In the genomic region with DNA sequence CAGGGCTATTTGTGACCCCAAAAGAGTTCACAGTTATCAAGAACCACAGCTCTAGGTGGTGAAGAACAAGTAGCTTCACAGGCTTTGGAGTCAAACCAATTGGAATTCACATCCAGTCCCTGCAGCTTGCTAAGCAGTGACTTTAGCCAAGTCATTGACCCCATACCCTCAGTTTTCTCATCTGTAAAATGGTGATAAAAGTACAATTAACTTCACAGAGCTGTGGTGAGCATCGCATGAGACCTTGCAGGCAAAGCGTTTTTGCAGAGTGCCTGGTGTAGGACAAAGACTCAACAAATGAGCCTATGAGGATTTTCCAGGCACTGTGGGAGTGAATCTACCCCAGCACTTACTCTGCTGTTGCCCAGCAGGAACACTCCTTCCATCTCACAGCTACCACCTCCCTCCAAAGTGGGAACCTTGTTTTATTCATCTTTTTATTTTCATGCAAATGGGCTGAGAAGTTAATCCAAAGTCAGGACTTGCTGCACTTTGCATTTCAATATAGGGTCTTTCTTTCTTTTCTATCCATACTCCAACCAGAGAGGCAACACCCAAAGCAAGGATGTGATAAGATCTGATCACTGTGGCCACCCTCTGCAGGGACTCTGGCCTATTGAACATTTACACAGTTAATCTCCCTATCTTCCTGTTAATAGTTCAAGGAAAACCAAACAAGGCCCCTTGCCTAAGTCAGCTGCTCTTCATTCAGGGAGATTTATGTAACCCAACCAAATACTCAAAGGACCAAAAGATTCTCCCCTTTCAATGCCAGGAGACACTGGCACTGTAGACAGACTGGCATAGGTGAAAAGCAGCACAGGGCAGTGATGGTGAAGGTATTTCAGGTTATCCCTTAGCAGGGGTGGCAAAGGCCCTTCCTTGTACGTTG, we compare ENCODE assay signal across 1 cellular context.
TF ChIP-seq lines count a peak whose summit lies in the region.

No MANE protein-coding gene starts in this region.

TF ChIP-seq in HepG2, 621 proteins besides CTCF, POLR2A, EP300 and RAD21 (continued from another document and continues in another):
- TF ChIP-seq, protein P1, sequence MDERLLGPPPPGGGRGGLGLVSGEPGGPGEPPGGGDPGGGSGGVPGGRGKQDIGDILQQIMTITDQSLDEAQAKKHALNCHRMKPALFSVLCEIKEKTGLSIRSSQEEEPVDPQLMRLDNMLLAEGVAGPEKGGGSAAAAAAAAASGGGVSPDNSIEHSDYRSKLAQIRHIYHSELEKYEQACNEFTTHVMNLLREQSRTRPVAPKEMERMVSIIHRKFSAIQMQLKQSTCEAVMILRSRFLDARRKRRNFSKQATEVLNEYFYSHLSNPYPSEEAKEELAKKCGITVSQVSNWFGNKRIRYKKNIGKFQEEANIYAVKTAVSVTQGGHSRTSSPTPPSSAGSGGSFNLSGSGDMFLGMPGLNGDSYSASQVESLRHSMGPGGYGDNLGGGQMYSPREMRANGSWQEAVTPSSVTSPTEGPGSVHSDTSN (CRISPR knock-in tag; IDR thresholded peaks at IDR 0.05) = peak; percentile 22; the same call in 1 of the 2 replicates
- no peak for TF ChIP-seq ZNF230 (CRISPR knock-in tag; IDR thresholded peaks at IDR 0.05)
- TF ChIP-seq, protein P2, sequence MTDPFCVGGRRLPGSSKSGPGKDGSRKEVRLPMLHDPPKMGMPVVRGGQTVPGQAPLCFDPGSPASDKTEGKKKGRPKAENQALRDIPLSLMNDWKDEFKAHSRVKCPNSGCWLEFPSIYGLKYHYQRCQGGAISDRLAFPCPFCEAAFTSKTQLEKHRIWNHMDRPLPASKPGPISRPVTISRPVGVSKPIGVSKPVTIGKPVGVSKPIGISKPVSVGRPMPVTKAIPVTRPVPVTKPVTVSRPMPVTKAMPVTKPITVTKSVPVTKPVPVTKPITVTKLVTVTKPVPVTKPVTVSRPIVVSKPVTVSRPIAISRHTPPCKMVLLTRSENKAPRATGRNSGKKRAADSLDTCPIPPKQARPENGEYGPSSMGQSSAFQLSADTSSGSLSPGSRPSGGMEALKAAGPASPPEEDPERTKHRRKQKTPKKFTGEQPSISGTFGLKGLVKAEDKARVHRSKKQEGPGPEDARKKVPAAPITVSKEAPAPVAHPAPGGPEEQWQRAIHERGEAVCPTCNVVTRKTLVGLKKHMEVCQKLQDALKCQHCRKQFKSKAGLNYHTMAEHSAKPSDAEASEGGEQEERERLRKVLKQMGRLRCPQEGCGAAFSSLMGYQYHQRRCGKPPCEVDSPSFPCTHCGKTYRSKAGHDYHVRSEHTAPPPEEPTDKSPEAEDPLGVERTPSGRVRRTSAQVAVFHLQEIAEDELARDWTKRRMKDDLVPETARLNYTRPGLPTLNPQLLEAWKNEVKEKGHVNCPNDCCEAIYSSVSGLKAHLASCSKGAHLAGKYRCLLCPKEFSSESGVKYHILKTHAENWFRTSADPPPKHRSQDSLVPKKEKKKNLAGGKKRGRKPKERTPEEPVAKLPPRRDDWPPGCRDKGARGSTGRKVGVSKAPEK (CRISPR knock-in tag; IDR thresholded peaks at IDR 0.05; ENCODE audit: borderline replicate concordance) = 0 out of 2 replicates have a peak, but pooled peaks have one; percentile 71
- TF ChIP-seq, protein P3, sequence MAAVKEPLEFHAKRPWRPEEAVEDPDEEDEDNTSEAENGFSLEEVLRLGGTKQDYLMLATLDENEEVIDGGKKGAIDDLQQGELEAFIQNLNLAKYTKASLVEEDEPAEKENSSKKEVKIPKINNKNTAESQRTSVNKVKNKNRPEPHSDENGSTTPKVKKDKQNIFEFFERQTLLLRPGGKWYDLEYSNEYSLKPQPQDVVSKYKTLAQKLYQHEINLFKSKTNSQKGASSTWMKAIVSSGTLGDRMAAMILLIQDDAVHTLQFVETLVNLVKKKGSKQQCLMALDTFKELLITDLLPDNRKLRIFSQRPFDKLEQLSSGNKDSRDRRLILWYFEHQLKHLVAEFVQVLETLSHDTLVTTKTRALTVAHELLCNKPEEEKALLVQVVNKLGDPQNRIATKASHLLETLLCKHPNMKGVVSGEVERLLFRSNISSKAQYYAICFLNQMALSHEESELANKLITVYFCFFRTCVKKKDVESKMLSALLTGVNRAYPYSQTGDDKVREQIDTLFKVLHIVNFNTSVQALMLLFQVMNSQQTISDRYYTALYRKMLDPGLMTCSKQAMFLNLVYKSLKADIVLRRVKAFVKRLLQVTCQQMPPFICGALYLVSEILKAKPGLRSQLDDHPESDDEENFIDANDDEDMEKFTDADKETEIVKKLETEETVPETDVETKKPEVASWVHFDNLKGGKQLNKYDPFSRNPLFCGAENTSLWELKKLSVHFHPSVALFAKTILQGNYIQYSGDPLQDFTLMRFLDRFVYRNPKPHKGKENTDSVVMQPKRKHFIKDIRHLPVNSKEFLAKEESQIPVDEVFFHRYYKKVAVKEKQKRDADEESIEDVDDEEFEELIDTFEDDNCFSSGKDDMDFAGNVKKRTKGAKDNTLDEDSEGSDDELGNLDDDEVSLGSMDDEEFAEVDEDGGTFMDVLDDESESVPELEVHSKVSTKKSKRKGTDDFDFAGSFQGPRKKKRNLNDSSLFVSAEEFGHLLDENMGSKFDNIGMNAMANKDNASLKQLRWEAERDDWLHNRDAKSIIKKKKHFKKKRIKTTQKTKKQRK (IDR thresholded peaks at IDR 0.05; ENCODE audit: low read length) = no peak
- TF ChIP-seq, protein P4, sequence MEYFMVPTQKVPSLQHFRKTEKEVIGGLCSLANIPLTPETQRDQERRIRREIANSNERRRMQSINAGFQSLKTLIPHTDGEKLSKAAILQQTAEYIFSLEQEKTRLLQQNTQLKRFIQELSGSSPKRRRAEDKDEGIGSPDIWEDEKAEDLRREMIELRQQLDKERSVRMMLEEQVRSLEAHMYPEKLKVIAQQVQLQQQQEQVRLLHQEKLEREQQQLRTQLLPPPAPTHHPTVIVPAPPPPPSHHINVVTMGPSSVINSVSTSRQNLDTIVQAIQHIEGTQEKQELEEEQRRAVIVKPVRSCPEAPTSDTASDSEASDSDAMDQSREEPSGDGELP (IDR thresholded peaks at IDR 0.05; ENCODE audit: borderline replicate concordance, low read depth) = peak; percentile 96
- no peak for TF ChIP-seq EZH2 (conservative IDR thresholded peaks at IDR 0.05; ENCODE audit: low read depth, low read length)
- TF ChIP-seq SKI (IDR thresholded peaks at IDR 0.05; ENCODE audit: partially characterized antibody) = peak; percentile 17
- peak; percentile 46; the same call in 1 of the 2 replicates for TF ChIP-seq KAT8 (CRISPR knock-in tag; IDR thresholded peaks at IDR 0.05)
- 0 out of 2 replicates have a peak, but pooled peaks have one; percentile 42 for TF ChIP-seq POGZ (CRISPR knock-in tag; IDR thresholded peaks at IDR 0.05)
- TF ChIP-seq MZF1 (CRISPR knock-in tag; IDR thresholded peaks at IDR 0.05; ENCODE audit: borderline replicate concordance) = no peak
- 0 out of 2 replicates have a peak, but pooled peaks have one; percentile 52 for TF ChIP-seq SNAPC2 (CRISPR knock-in tag; IDR thresholded peaks at IDR 0.05)
- peak; percentile 40; the same call in 1 of the 2 replicates for TF ChIP-seq ZBTB20 (CRISPR knock-in tag; IDR thresholded peaks at IDR 0.05; ENCODE audit: borderline replicate concordance, low read depth)
- TF ChIP-seq, protein P5, sequence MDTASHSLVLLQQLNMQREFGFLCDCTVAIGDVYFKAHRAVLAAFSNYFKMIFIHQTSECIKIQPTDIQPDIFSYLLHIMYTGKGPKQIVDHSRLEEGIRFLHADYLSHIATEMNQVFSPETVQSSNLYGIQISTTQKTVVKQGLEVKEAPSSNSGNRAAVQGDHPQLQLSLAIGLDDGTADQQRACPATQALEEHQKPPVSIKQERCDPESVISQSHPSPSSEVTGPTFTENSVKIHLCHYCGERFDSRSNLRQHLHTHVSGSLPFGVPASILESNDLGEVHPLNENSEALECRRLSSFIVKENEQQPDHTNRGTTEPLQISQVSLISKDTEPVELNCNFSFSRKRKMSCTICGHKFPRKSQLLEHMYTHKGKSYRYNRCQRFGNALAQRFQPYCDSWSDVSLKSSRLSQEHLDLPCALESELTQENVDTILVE (CRISPR knock-in tag; IDR thresholded peaks at IDR 0.05) = no peak
- TF ChIP-seq, protein P6, sequence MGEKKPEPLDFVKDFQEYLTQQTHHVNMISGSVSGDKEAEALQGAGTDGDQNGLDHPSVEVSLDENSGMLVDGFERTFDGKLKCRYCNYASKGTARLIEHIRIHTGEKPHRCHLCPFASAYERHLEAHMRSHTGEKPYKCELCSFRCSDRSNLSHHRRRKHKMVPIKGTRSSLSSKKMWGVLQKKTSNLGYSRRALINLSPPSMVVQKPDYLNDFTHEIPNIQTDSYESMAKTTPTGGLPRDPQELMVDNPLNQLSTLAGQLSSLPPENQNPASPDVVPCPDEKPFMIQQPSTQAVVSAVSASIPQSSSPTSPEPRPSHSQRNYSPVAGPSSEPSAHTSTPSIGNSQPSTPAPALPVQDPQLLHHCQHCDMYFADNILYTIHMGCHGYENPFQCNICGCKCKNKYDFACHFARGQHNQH (CRISPR knock-in tag; IDR thresholded peaks at IDR 0.05) = peak; percentile 70
- TF ChIP-seq, protein P7, sequence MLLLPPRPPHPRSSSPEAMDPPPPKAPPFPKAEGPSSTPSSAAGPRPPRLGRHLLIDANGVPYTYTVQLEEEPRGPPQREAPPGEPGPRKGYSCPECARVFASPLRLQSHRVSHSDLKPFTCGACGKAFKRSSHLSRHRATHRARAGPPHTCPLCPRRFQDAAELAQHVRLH (CRISPR knock-in tag; IDR thresholded peaks at IDR 0.05; ENCODE audit: borderline replicate concordance, low read depth) = peak; percentile 46; the same call in 1 of the 2 replicates
- TF ChIP-seq HDAC1 (CRISPR knock-in tag; IDR thresholded peaks at IDR 0.05) = peak; percentile 93
- TF ChIP-seq ZNF337 (CRISPR knock-in tag; IDR thresholded peaks at IDR 0.05; ENCODE audit: borderline replicate concordance, low read depth) = no peak; the same call in 1 of the 2 replicates
- peak; percentile 92 for TF ChIP-seq KDM6A (CRISPR knock-in tag; IDR thresholded peaks at IDR 0.05; ENCODE audit: low read depth)
- no peak for TF ChIP-seq SOX6 (IDR thresholded peaks at IDR 0.05)
- TF ChIP-seq SOX6 (CRISPR knock-in tag; IDR thresholded peaks at IDR 0.05) = peak; percentile 97
- TF ChIP-seq ISL2 (CRISPR knock-in tag; IDR thresholded peaks at IDR 0.05) = peak; percentile 96
- TF ChIP-seq GATAD2A (CRISPR knock-in tag; IDR thresholded peaks at IDR 0.05) = peak; percentile 98
- peak; percentile 33; the same call in 1 of the 2 replicates for TF ChIP-seq ZNF460 (CRISPR knock-in tag; IDR thresholded peaks at IDR 0.05; ENCODE audit: borderline replicate concordance)
- peak; percentile 45; the same call in 1 of the 2 replicates for TF ChIP-seq ZNF317 (CRISPR knock-in tag; IDR thresholded peaks at IDR 0.05)
- peak; percentile 62; the same call in 1 of the 2 replicates for TF ChIP-seq ZNF746 (CRISPR knock-in tag; IDR thresholded peaks at IDR 0.05)
- TF ChIP-seq SPEN (CRISPR knock-in tag; IDR thresholded peaks at IDR 0.05; ENCODE audit: low read depth) = no peak
- peak; percentile 79 for TF ChIP-seq ONECUT2 (CRISPR knock-in tag; IDR thresholded peaks at IDR 0.05)
- TF ChIP-seq GFI1 (CRISPR knock-in tag; IDR thresholded peaks at IDR 0.05; ENCODE audit: borderline replicate concordance) = peak; percentile 75; the same call in 1 of the 2 replicates
- peak in 1 of 2 experiments; percentile 72; a peak in 2 of 4 replicates for TF ChIP-seq NR2F1 (CRISPR knock-in tag; IDR thresholded peaks at IDR 0.05)
- TF ChIP-seq JUN (CRISPR knock-in tag; IDR thresholded peaks at IDR 0.05) = peak; percentile 36; the same call in 1 of the 2 replicates
- TF ChIP-seq PPARG (CRISPR knock-in tag; conservative IDR thresholded peaks at IDR 0.05) = peak; percentile 91
- peak; percentile 99 for TF ChIP-seq MED1 (CRISPR knock-in tag; IDR thresholded peaks at IDR 0.05)
- TF ChIP-seq, protein P8, sequence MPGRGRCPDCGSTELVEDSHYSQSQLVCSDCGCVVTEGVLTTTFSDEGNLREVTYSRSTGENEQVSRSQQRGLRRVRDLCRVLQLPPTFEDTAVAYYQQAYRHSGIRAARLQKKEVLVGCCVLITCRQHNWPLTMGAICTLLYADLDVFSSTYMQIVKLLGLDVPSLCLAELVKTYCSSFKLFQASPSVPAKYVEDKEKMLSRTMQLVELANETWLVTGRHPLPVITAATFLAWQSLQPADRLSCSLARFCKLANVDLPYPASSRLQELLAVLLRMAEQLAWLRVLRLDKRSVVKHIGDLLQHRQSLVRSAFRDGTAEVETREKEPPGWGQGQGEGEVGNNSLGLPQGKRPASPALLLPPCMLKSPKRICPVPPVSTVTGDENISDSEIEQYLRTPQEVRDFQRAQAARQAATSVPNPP (CRISPR knock-in tag; IDR thresholded peaks at IDR 0.05) = 0 out of 2 replicates have a peak, but pooled peaks have one; percentile 59
- TF ChIP-seq, protein P9, sequence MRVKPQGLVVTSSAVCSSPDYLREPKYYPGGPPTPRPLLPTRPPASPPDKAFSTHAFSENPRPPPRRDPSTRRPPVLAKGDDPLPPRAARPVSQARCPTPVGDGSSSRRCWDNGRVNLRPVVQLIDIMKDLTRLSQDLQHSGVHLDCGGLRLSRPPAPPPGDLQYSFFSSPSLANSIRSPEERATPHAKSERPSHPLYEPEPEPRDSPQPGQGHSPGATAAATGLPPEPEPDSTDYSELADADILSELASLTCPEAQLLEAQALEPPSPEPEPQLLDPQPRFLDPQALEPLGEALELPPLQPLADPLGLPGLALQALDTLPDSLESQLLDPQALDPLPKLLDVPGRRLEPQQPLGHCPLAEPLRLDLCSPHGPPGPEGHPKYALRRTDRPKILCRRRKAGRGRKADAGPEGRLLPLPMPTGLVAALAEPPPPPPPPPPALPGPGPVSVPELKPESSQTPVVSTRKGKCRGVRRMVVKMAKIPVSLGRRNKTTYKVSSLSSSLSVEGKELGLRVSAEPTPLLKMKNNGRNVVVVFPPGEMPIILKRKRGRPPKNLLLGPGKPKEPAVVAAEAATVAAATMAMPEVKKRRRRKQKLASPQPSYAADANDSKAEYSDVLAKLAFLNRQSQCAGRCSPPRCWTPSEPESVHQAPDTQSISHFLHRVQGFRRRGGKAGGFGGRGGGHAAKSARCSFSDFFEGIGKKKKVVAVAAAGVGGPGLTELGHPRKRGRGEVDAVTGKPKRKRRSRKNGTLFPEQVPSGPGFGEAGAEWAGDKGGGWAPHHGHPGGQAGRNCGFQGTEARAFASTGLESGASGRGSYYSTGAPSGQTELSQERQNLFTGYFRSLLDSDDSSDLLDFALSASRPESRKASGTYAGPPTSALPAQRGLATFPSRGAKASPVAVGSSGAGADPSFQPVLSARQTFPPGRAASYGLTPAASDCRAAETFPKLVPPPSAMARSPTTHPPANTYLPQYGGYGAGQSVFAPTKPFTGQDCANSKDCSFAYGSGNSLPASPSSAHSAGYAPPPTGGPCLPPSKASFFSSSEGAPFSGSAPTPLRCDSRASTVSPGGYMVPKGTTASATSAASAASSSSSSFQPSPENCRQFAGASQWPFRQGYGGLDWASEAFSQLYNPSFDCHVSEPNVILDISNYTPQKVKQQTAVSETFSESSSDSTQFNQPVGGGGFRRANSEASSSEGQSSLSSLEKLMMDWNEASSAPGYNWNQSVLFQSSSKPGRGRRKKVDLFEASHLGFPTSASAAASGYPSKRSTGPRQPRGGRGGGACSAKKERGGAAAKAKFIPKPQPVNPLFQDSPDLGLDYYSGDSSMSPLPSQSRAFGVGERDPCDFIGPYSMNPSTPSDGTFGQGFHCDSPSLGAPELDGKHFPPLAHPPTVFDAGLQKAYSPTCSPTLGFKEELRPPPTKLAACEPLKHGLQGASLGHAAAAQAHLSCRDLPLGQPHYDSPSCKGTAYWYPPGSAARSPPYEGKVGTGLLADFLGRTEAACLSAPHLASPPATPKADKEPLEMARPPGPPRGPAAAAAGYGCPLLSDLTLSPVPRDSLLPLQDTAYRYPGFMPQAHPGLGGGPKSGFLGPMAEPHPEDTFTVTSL (CRISPR knock-in tag; IDR thresholded peaks at IDR 0.05; ENCODE audit: borderline replicate concordance) = peak; percentile 97
- TF ChIP-seq MLLT10 (CRISPR knock-in tag; IDR thresholded peaks at IDR 0.05) = no peak
